9 cellular contexts compared by ENCODE assay signal in genomic region chr5:116626272-116626723, GRCh38. TPM values are rescaled to one million over a fixed set of nuclear protein-coding genes. Genes with fewer than 3 reads are reported as not detected.
DNase-seq lines count a peak whose midpoint lies in the region; ATAC-seq and TF ChIP-seq lines count a peak whose summit lies in the region.
"Had no signal": no experiment of that assay in that cellular context is flagged by ENCODE, and none has a peak within 500 bp of the region (broad histone marks: within the 10 kb centered on the region; RNA-seq: fewer than 3 reads in every experiment).

No MANE protein-coding gene starts in this region.

- TF ChIP-seq CTCF in GM23338 (conservative IDR thresholded peaks at IDR 0.05; ENCODE audit: low read depth in 2 of 2) = no peak
- no peak for TF ChIP-seq CTCF in retinal pigment epithelial cell (conservative IDR thresholded peaks at IDR 0.05; ENCODE audit: low read depth, low read length)

- H3K4me3 Mint-ChIP-seq in GM23338 = no peak overlapping the region

- no peak overlapping the region for H3K4me3 ChIP-seq in GM23338
- no peak overlapping the region for H3K4me3 ChIP-seq in retinal pigment epithelial cell (ENCODE audit: low read length)
- H3K4me3 ChIP-seq: GM12878 had no signal

- H3F3A ChIP-seq in GM23338 (replicated peaks; ENCODE audit: low read depth) = no peaks in the 10 kb centered on the region

- peak overlapping the region; percentile 86; the same call in 1 of the 2 replicates for H2AFZ ChIP-seq in GM23338

- H3K36me3 ChIP-seq in GM23338 (ENCODE audit: insufficient read depth) = no peaks in the 10 kb centered on the region

- peaks cover 37% of the 10 kb centered on the region for H3K4me1 Mint-ChIP-seq in GM23338

- no peaks in the 10 kb centered on the region for H3K79me2 ChIP-seq in GM23338 (replicated peaks; ENCODE audit: insufficient read depth)

- intact Hi-C loops in head of caudate nucleus (cut with DNase I) = no loop called here

- H4K20me1 ChIP-seq in GM23338 (replicated peaks; ENCODE audit: insufficient read depth) = no peaks in the 10 kb centered on the region

- H3K36me3 Mint-ChIP-seq in GM23338 (ENCODE audit: low read depth) = no peaks in the 10 kb centered on the region

- H3K27me3 ChIP-seq in GM23338 (ENCODE audit: insufficient read depth) = no peaks in the 10 kb centered on the region

- H3K9me2 ChIP-seq in GM23338 (ENCODE audit: insufficient read depth) = peaks cover 27% of the 10 kb centered on the region

- H3K4me2 ChIP-seq in GM23338 = no peak overlapping the region

- no peak for ATAC-seq in GM23338
- ATAC-seq in HG02623 (IDR thresholded peaks at IDR 0.05; ENCODE audit: unreplicated experiment) = no peak
- ATAC-seq in HG02970 (IDR thresholded peaks at IDR 0.05; ENCODE audit: low FRiP score, unreplicated experiment) = no peak

- H3K9me3 Mint-ChIP-seq in GM23338 = no peaks in the 10 kb centered on the region

- peaks cover 2% of the 10 kb centered on the region for H3K27me3 Mint-ChIP-seq in GM23338 (ENCODE audit: insufficient read depth, low read depth, poor library complexity)

- no peak for DNase-seq in GM23338 (ENCODE audit: low spot score)
- peak; percentile 66 for DNase-seq in RPMI8226
- peak; percentile 19 to 91 (median 72) for DNase-seq in head of caudate nucleus
- peak; percentile 37 for DNase-seq in retinal pigment epithelial cell (ENCODE audit: low read depth)
- no peak for DNase-seq in HuH-7 (ENCODE audit: low spot score)
- no peak for DNase-seq in activated CD4-positive, alpha-beta T cell treated with anti-CD3 and anti-CD28 coated beads, Interleukin-2, amount 50 U/mL, for 4 hours

- H3K27ac ChIP-seq in GM23338 (ENCODE audit: low read depth) = no peak overlapping the region

- H3K27ac Mint-ChIP-seq in GM23338 = no peak overlapping the region; the same call in 1 of the 2 replicates

- peaks cover 23% of the 10 kb centered on the region for H3K4me1 ChIP-seq in GM23338 (ENCODE audit: insufficient read depth)

TF ChIP-seq in GM23338, 12 proteins besides CTCF, POLR2A, EP300 and RAD21:
- TF ChIP-seq POLR2AphosphoS5 (IDR thresholded peaks at IDR 0.05; ENCODE audit: low read depth) (no peak), JUNB (IDR thresholded peaks at IDR 0.05; ENCODE audit: unreplicated experiment) (no peak), EZH2 (IDR thresholded peaks at IDR 0.05; ENCODE audit: low read depth, unreplicated experiment) (no peak), ZNF114 (CRISPR knock-in tag; IDR thresholded peaks at IDR 0.05) (no peak), CREB1 (CRISPR knock-in tag; IDR thresholded peaks at IDR 0.05; ENCODE audit: low read depth) (no peak), ZNF331 (CRISPR knock-in tag; IDR thresholded peaks at IDR 0.05; ENCODE audit: low read depth) (no peak)
- TF ChIP-seq, protein P1, sequence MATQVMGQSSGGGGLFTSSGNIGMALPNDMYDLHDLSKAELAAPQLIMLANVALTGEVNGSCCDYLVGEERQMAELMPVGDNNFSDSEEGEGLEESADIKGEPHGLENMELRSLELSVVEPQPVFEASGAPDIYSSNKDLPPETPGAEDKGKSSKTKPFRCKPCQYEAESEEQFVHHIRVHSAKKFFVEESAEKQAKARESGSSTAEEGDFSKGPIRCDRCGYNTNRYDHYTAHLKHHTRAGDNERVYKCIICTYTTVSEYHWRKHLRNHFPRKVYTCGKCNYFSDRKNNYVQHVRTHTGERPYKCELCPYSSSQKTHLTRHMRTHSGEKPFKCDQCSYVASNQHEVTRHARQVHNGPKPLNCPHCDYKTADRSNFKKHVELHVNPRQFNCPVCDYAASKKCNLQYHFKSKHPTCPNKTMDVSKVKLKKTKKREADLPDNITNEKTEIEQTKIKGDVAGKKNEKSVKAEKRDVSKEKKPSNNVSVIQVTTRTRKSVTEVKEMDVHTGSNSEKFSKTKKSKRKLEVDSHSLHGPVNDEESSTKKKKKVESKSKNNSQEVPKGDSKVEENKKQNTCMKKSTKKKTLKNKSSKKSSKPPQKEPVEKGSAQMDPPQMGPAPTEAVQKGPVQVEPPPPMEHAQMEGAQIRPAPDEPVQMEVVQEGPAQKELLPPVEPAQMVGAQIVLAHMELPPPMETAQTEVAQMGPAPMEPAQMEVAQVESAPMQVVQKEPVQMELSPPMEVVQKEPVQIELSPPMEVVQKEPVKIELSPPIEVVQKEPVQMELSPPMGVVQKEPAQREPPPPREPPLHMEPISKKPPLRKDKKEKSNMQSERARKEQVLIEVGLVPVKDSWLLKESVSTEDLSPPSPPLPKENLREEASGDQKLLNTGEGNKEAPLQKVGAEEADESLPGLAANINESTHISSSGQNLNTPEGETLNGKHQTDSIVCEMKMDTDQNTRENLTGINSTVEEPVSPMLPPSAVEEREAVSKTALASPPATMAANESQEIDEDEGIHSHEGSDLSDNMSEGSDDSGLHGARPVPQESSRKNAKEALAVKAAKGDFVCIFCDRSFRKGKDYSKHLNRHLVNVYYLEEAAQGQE (IDR thresholded peaks at IDR 0.05; ENCODE audit: unreplicated experiment) = no peak

RNA-seq across cellular contexts. Expression of gene SEMA6A, which starts 51.7 kb away (rescaled TPM):
- 355 and 400 TPM in 2 replicates for total RNA-seq in GM23338 (2014; rRNA removed; shearing (Covaris generic))
- 220 and 233 TPM in 2 replicates for polyA plus RNA-seq in GM23338 (2016; fragmentation: Nextera tagmentation; extraction: Ambion mirVana)

Comparison
In these comparisons a context has a peak if more than half of its experiments do, and no peak if none do; other contexts are left out.
1. DNase-seq: peak in RPMI8226 (single experiment), head of caudate nucleus (42 of 42) and retinal pigment epithelial cell (single experiment); none in GM23338 (single experiment), HuH-7 (single experiment) and activated CD4-positive, alpha-beta T cell treated with anti-CD3 and anti-CD28 coated beads, Interleukin-2, amount 50 U/mL, for 4 hours (0 of 2).